11 cellular contexts compared by ENCODE assay signal in the genomic region with DNA sequence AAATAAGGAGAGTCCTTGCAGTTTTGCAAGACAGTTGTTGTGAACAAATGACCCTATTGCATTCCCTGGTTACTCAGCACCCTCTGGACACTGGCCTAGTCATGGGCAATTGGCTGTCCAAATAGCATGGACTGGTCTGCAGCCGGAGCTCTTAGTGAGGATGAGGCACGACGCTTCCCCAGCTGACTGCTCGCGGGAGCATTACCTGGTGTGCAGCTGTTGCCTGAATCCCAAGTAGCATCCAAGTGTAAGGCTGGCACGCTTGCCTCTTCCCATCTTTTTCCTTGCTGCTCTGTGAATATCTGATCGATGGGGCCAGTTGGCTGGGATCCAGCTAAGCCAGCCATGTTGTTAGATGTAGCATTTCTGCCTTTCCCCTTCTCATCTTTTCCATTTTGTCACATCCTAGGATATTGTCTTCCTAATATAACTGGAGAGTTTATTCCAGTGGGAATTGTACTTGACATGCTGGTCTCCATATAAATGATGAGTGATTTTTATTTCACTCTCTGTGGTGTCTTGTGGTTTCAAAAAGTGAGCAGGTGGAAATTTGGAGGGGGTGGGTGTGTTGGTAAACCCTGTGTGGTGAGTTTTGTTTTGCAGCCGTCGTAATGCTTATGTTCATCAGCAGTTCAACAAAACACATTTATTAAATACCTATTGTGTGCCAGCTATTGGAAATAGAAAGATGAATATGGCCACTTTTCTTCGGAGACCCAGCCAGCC.
DNase-seq lines count a peak whose midpoint lies in the region; ATAC-seq and TF ChIP-seq lines count a peak whose summit lies in the region.
"Had no signal": no experiment of that assay in that cellular context is flagged by ENCODE, and none has a peak within 500 bp of the region (broad histone marks: within the 10 kb centered on the region; RNA-seq: fewer than 3 reads in every experiment).

No MANE protein-coding gene starts in this region.

- H3K9me3 ChIP-seq in BE2C (no peaks in the 10 kb centered on the region), adrenal gland (replicated peaks in 1 of 3) (no peaks in the 10 kb centered on the region), right lobe of liver (no peaks in the 10 kb centered on the region)

- no peak overlapping the region for H3K4me3 ChIP-seq in BE2C (ENCODE audit: low read depth, low read length)
- no peak overlapping the region for H3K4me3 ChIP-seq in adrenal gland
- no peak overlapping the region for H3K4me3 ChIP-seq in right lobe of liver
- H3K4me3 ChIP-seq: hepatocyte had no signal

- peak; percentile 45 for DNase-seq in BE2C
- DNase-seq in GM04503 (ENCODE audit: low read depth): peak; percentile 45
- peak in 5 of 7 donors; percentile 2 to 59 (median 45) for DNase-seq in adrenal gland
- peak; percentile 29 to 71 (median 58) for DNase-seq in right lobe of liver
- DNase-seq in NCI-H1694 (lab: John Stamatoyannopoulos, UW): no peak
- DNase-seq: mesendoderm, NCI-H510A, T1000 had no signal

- TF ChIP-seq POLR2A in adrenal gland (IDR thresholded peaks at IDR 0.05): no peak
- TF ChIP-seq POLR2A in right lobe of liver (IDR thresholded peaks at IDR 0.05): no peak

- peak; percentile 53 to 82 (median 64) for ATAC-seq in right lobe of liver
- ATAC-seq in HG03342 (IDR thresholded peaks at IDR 0.05; ENCODE audit: unreplicated experiment): no peak
- ATAC-seq in GM18861 (IDR thresholded peaks at IDR 0.05; ENCODE audit: unreplicated experiment): no peak

- H3K36me3 ChIP-seq in BE2C: no peaks in the 10 kb centered on the region
- H3K36me3 ChIP-seq in adrenal gland (replicated peaks in 1 of 2): no peaks in the 10 kb centered on the region
- no peaks in the 10 kb centered on the region for H3K36me3 ChIP-seq in right lobe of liver

- peaks cover 18% of the 10 kb centered on the region for H3K4me1 ChIP-seq in BE2C
- peaks cover 0 to 8% of the 10 kb centered on the region in 2 donors for H3K4me1 ChIP-seq in adrenal gland (replicated peaks in 1 of 2)
- H3K4me1 ChIP-seq in right lobe of liver: peaks cover 0 to 45% (median 17%) of the 10 kb centered on the region in 4 donors

- WGBS in adrenal gland, 4 donors: 84 to 91% (median 90%) methylated on average over 6 to 10 of the region's 10 CpGs
- 52% methylated on average over 6 of the region's 10 CpGs for WGBS in right lobe of liver (ENCODE audit: insufficient coverage, low coverage, low lambda C conversion rate, missing lambda C conversion rate)

- no peak for TF ChIP-seq CTCF in BE2C (IDR thresholded peaks at IDR 0.05; ENCODE audit: low read depth, low read length)
- TF ChIP-seq CTCF in adrenal gland (IDR thresholded peaks at IDR 0.05): no peak
- no peak for TF ChIP-seq CTCF in right lobe of liver (IDR thresholded peaks at IDR 0.05)

- intact Hi-C loops in adrenal gland (cut with DNase I) (no loop called here), right lobe of liver (cut with DNase I) (no loop called here)

- no peaks in the 10 kb centered on the region for H3K27me3 ChIP-seq in BE2C
- H3K27me3 ChIP-seq in adrenal gland: no peaks in the 10 kb centered on the region
- H3K27me3 ChIP-seq in right lobe of liver: no peaks in the 10 kb centered on the region
- H3K27me3 ChIP-seq: hepatocyte had no signal

- H3K27ac ChIP-seq in adrenal gland (no peak overlapping the region), right lobe of liver (peak overlapping the region in 1 of 3 donors; percentile 55)
- H3K27ac ChIP-seq: hepatocyte had no signal

Comparison
In these comparisons a context has a peak if more than half of its experiments do, and no peak if none do; other contexts are left out.
1. ATAC-seq: peak in right lobe of liver (4 of 4); none in HG03342 (single experiment) and GM18861 (single experiment).